ENCODE assay signal across 20 cellular contexts in genomic region chr3:1664266-1664665, GRCh38.
DNase-seq lines count a peak whose midpoint lies in the region; ATAC-seq and TF ChIP-seq lines count a peak whose summit lies in the region.
"Had no signal": no experiment of that assay in that cellular context is flagged by ENCODE, and none has a peak within 500 bp of the region (broad histone marks: within the 10 kb centered on the region; RNA-seq: fewer than 3 reads in every experiment).

No MANE protein-coding gene starts in this region.

- DNase-seq in MCF 10A (ENCODE audit: unreplicated experiment) (peak; percentile 13), breast epithelium (ENCODE audit: low spot score in 2 of 2) (no peak), left kidney (ENCODE audit: low read depth, low spot score) (peak; percentile 2), retinal pigment epithelial cell (ENCODE audit: low read depth) (peak; percentile 57), smooth muscle cell (lab: John Stamatoyannopoulos, UW; ENCODE audit: unreplicated experiment) (no peak), body of pancreas (no peak), NCI-H226 (no peak), HFFc6 (no peak)
- DNase-seq: 8988T; ACHN; BE2C; C1 segment of cervical spinal cord; CD4-positive, alpha-beta memory T cell; CD4-positive, CD25-positive, alpha-beta regulatory T cell; CD8-positive, alpha-beta memory T cell; COR-L47; DMS79 treated with DMSO at 0.1 percent for 48 hours; GF-D8 had no signal

- H3K9me3 ChIP-seq in breast epithelium = no peaks in the 10 kb centered on the region
- H3K9me3 ChIP-seq in smooth muscle cell (replicated peaks; ENCODE audit: low read depth) = no peaks in the 10 kb centered on the region
- no peaks in the 10 kb centered on the region for H3K9me3 ChIP-seq in body of pancreas
- H3K9me3 ChIP-seq: BE2C, BLaER1 had no signal

- H3K27me3 Mint-ChIP-seq in MCF 10A (ENCODE audit: insufficient read depth, unreplicated experiment) = no peaks in the 10 kb centered on the region
- no peaks in the 10 kb centered on the region for H3K27me3 Mint-ChIP-seq in HFFc6 (ENCODE audit: insufficient read depth)
- H3K27me3 Mint-ChIP-seq: CD4-positive, alpha-beta memory T cell; CD4-positive, CD25-positive, alpha-beta regulatory T cell; CD8-positive, alpha-beta memory T cell had no signal

- intact Hi-C loops in MCF 10A (cut with micrococcal nuclease) (no loop called here), breast epithelium (cut with DNase I; ENCODE audit: low total_unique reads) (no loop called here), body of pancreas (cut with DNase I) (no loop called here)

- H3K36me3 ChIP-seq in breast epithelium (no peaks in the 10 kb centered on the region), smooth muscle cell (ENCODE audit: low read depth) (no peaks in the 10 kb centered on the region), body of pancreas (replicated peaks in 1 of 2; ENCODE audit: insufficient read depth in 1 of 2, low read depth in 2 of 2) (no peaks in the 10 kb centered on the region)
- H3K36me3 ChIP-seq: BE2C, BLaER1 had no signal

- H3K9me3 Mint-ChIP-seq in MCF 10A (ENCODE audit: unreplicated experiment) = no peaks in the 10 kb centered on the region
- H3K9me3 Mint-ChIP-seq in HFFc6 = peaks cover 36% of the 10 kb centered on the region

- POLR2A ChIA-PET in MCF 10A (lab: Yijun Ruan, JAX) = no interaction called here

- BruUV-seq in MCF 10A (replicated peaks; lab: Mats Ljungman, UMichigan) = no TSS peak

- CTCF ChIA-PET in MCF 10A (lab: Yijun Ruan, JAX) = interaction anchor here (1.2 kb wide), 1 partner anchor 15 kb away, joined by 3 read pairs; no protein-coding TSS in a partner anchor

- H3K4me3 ChIP-seq in breast epithelium = no peak overlapping the region
- H3K4me3 ChIP-seq in retinal pigment epithelial cell (ENCODE audit: low read length) = no peak overlapping the region
- no peak overlapping the region for H3K4me3 ChIP-seq in smooth muscle cell
- no peak overlapping the region for H3K4me3 ChIP-seq in body of pancreas
- H3K4me3 ChIP-seq: BLaER1 had no signal

- no peaks in the 10 kb centered on the region for H3F3A ChIP-seq in smooth muscle cell (ENCODE audit: low read depth)

- H3K4me3 Mint-ChIP-seq in MCF 10A (ENCODE audit: unreplicated experiment) (no peak overlapping the region), HFFc6 (no peak overlapping the region)
- H3K4me3 Mint-ChIP-seq: CD14-positive monocyte; CD4-positive, alpha-beta memory T cell; CD4-positive, CD25-positive, alpha-beta regulatory T cell; CD8-positive, alpha-beta memory T cell had no signal

- peak overlapping the region; percentile 3 for H3K4me2 ChIP-seq in smooth muscle cell
- H3K4me2 ChIP-seq: BLaER1 had no signal

- H3K79me2 ChIP-seq in smooth muscle cell (ENCODE audit: low read depth) = no peaks in the 10 kb centered on the region

- H4K20me1 ChIP-seq in smooth muscle cell (ENCODE audit: low read depth) = no peaks in the 10 kb centered on the region
- H4K20me1 ChIP-seq: BLaER1 had no signal

- H3K4me1 Mint-ChIP-seq in MCF 10A (ENCODE audit: insufficient read depth, unreplicated experiment) (peaks cover 5% of the 10 kb centered on the region), HFFc6 (ENCODE audit: low read depth) (no peaks in the 10 kb centered on the region)
- H3K4me1 Mint-ChIP-seq: CD14-positive monocyte; CD4-positive, alpha-beta memory T cell; CD4-positive, CD25-positive, alpha-beta regulatory T cell; CD8-positive, alpha-beta memory T cell had no signal

- no peak overlapping the region for H2AFZ ChIP-seq in smooth muscle cell (ENCODE audit: low read depth)

- no peak overlapping the region for H3K9ac ChIP-seq in smooth muscle cell (ENCODE audit: low read depth)
- H3K9ac ChIP-seq: BLaER1 had no signal

- H3K27me3 ChIP-seq in breast epithelium (no peaks in the 10 kb centered on the region), smooth muscle cell (ENCODE audit: low read depth) (no peaks in the 10 kb centered on the region), body of pancreas (no peaks in the 10 kb centered on the region)
- H3K27me3 ChIP-seq: BE2C, BLaER1 had no signal

- TF ChIP-seq POLR2A in breast epithelium (IDR thresholded peaks at IDR 0.05) (no peak), body of pancreas (IDR thresholded peaks at IDR 0.05) (no peak)

- H3K27ac ChIP-seq in breast epithelium = no peak overlapping the region
- H3K27ac ChIP-seq in smooth muscle cell (ENCODE audit: low read depth) = peak overlapping the region; percentile 21
- H3K27ac ChIP-seq in body of pancreas = no peak overlapping the region
- H3K27ac ChIP-seq: BLaER1 had no signal

- H3K4me1 ChIP-seq in breast epithelium (no peaks in the 10 kb centered on the region), smooth muscle cell (ENCODE audit: low read depth) (no peaks in the 10 kb centered on the region), body of pancreas (no peaks in the 10 kb centered on the region)
- H3K4me1 ChIP-seq: BE2C, BLaER1 had no signal

- no peak for ATAC-seq in body of pancreas

- TF ChIP-seq CTCF in MCF 10A (IDR thresholded peaks at IDR 0.05; ENCODE audit: unreplicated experiment) (no peak), breast epithelium (IDR thresholded peaks at IDR 0.05) (no peak), retinal pigment epithelial cell (conservative IDR thresholded peaks at IDR 0.05; ENCODE audit: low read depth, low read length) (no peak), smooth muscle cell (IDR thresholded peaks at IDR 0.05; ENCODE audit: borderline replicate concordance, insufficient read depth, poor library complexity, severe bottlenecking) (no peak), body of pancreas (IDR thresholded peaks at IDR 0.05) (no peak), HFFc6 (IDR thresholded peaks at IDR 0.05) (no peak)

- H3K36me3 Mint-ChIP-seq in MCF 10A (ENCODE audit: insufficient read depth, unreplicated experiment) (no peaks in the 10 kb centered on the region), HFFc6 (ENCODE audit: low read depth) (no peaks in the 10 kb centered on the region)
- H3K36me3 Mint-ChIP-seq: CD14-positive monocyte; CD4-positive, alpha-beta memory T cell; CD4-positive, CD25-positive, alpha-beta regulatory T cell; CD8-positive, alpha-beta memory T cell had no signal

- WGBS in smooth muscle cell (ENCODE audit: low lambda C conversion rate) = 73% methylated on average over 1 of the region's 1 CpG
- WGBS in body of pancreas, 2 donors = 34 to 40% methylated on average over 1 of the region's 1 CpG

- H3K27ac Mint-ChIP-seq in MCF 10A (ENCODE audit: low read depth, unreplicated experiment) (no peak overlapping the region), HFFc6 (no peak overlapping the region)
- H3K27ac Mint-ChIP-seq: CD14-positive monocyte; CD4-positive, alpha-beta memory T cell; CD4-positive, CD25-positive, alpha-beta regulatory T cell; CD8-positive, alpha-beta memory T cell had no signal

Comparison
In these comparisons a context has a peak if more than half of its experiments do, and no peak if none do; other contexts are left out.
1. DNase-seq: peak in MCF 10A (single experiment), left kidney (single experiment) and retinal pigment epithelial cell (single experiment); none in breast epithelium (0 of 2), smooth muscle cell (single experiment), body of pancreas (0 of 4), NCI-H226 (single experiment) and HFFc6 (single experiment).